8 cellular contexts compared by ENCODE assay signal in genomic region chr15:58066042-58066867, GRCh38. TPM values are rescaled to one million over a fixed set of nuclear protein-coding genes. Genes with fewer than 3 reads are reported as not detected.
DNase-seq lines count a peak whose midpoint lies in the region; ATAC-seq and TF ChIP-seq lines count a peak whose summit lies in the region.

No MANE protein-coding gene starts in this region.

- H3K36me3 ChIP-seq in GM06990 (ENCODE audit: control insufficient read depth, insufficient read depth, low read length): no peaks in the 10 kb centered on the region
- H3K36me3 ChIP-seq in mesodermal cell (ENCODE audit: control insufficient read depth, insufficient read depth, low read length): no peaks in the 10 kb centered on the region

- H3K4me3 ChIP-seq in GM06990 (replicated peaks; ENCODE audit: low read depth, low read length) (no peak overlapping the region), mesodermal cell (ENCODE audit: extremely low read depth, insufficient read depth, low read length, poor library complexity, severe bottlenecking) (peak overlapping the region; percentile 44)

- no peaks in the 10 kb centered on the region for H3K9me3 ChIP-seq in mesodermal cell (ENCODE audit: control insufficient read depth, low read length)

- H3K4me3 Mint-ChIP-seq in activated CD8-positive, alpha-beta T cell treated with anti-CD3 and anti-CD28 coated beads for 36 hours: peak overlapping the region; percentile 11

- DNase-seq in GM06990 (ENCODE audit: extremely low read depth, insufficient read length) (peak; percentile 43), erythroblast (lab: John Stamatoyannopoulos, UW) (peak; percentile 40 to 54), NCI-H1694 treated with DMSO at 0.1 percent for 48 hours (lab: John Stamatoyannopoulos, UW) (no peak)
- DNase-seq in activated CD8-positive, alpha-beta T cell treated with anti-CD3 and anti-CD28 coated beads for 36 hours: peak; percentile 58
- peak; percentile 35 for DNase-seq in stimulated activated CD8-positive, alpha-beta memory T cell treated with anti-CD3 and anti-CD28 coated beads, Interleukin-15, amount 100 ng/mL, for 24 hours (ENCODE audit: low read depth)

- H3K4me1 Mint-ChIP-seq in activated CD8-positive, alpha-beta T cell treated with anti-CD3 and anti-CD28 coated beads for 36 hours (ENCODE audit: low read depth): peaks cover 3% of the 10 kb centered on the region

- H3K27ac Mint-ChIP-seq in activated CD8-positive, alpha-beta T cell treated with anti-CD3 and anti-CD28 coated beads for 36 hours: no peak overlapping the region

- peaks cover 48% of the 10 kb centered on the region for H3K27me3 Mint-ChIP-seq in activated CD8-positive, alpha-beta T cell treated with anti-CD3 and anti-CD28 coated beads for 36 hours

- TF ChIP-seq CTCF in GM06990 (IDR thresholded peaks at IDR 0.05; ENCODE audit: insufficient read depth, low read length, poor library complexity, severe bottlenecking) (peak; percentile 35), LNCAP (IDR thresholded peaks at IDR 0.05) (peak; percentile 95)
- peak; percentile 67 for TF ChIP-seq CTCF in activated CD8-positive, alpha-beta T cell treated with anti-CD3 and anti-CD28 coated beads for 36 hours (IDR thresholded peaks at IDR 0.05)

- ATAC-seq in activated CD8-positive, alpha-beta T cell treated with anti-CD3 and anti-CD28 coated beads for 36 hours: peak; percentile 89
- ATAC-seq in GM19035 (IDR thresholded peaks at IDR 0.05; ENCODE audit: unreplicated experiment): no peak

- TF ChIP-seq POLR2A in erythroblast (IDR thresholded peaks at IDR 0.05; ENCODE audit: low read length): no peak

- WGBS in mesodermal cell (ENCODE audit: insufficient coverage in 2 of 2), 2 experiments: 4 to 6% methylated on average over 37 to 42 of the region's 59 CpGs

- H3K36me3 Mint-ChIP-seq in activated CD8-positive, alpha-beta T cell treated with anti-CD3 and anti-CD28 coated beads for 36 hours (ENCODE audit: low read depth): no peaks in the 10 kb centered on the region

- POLR2A ChIA-PET in activated CD8-positive, alpha-beta T cell treated with anti-CD3 and anti-CD28 coated beads for 36 hours (lab: Charles Lee): no interaction called here

- no peak overlapping the region for H3K27ac ChIP-seq in mesodermal cell (ENCODE audit: low read depth, low read length, severe bottlenecking)

- no peaks in the 10 kb centered on the region for H3K4me1 ChIP-seq in mesodermal cell (ENCODE audit: control insufficient read depth, insufficient read depth, low read length, poor library complexity, severe bottlenecking)

- H3K9me3 Mint-ChIP-seq in activated CD8-positive, alpha-beta T cell treated with anti-CD3 and anti-CD28 coated beads for 36 hours: peaks cover 3% of the 10 kb centered on the region

- H3K27me3 ChIP-seq in GM06990 (replicated peaks; ENCODE audit: control insufficient read depth, insufficient read depth, low read length): no peaks in the 10 kb centered on the region; the same call in 1 of the 2 replicates

- intact Hi-C loops in activated CD8-positive, alpha-beta T cell treated with anti-CD3 and anti-CD28 coated beads for 36 hours (cut with micrococcal nuclease): no loop called here

- CTCF ChIA-PET in activated CD8-positive, alpha-beta T cell treated with anti-CD3 and anti-CD28 coated beads for 36 hours (lab: Charles Lee): interaction anchor here (0.6 to 3.6 kb wide), 26 partner anchors 9 to 1853 kb away, joined by 3 to 19 read pairs (median 4); no protein-coding TSS in a partner anchor

RNA-seq across cellular contexts. Expression of gene ALDH1A2, which starts 0.7 kb away (rescaled TPM):
- 1 to 10 TPM in 1 of 2 experiments, under 1 TPM in 1; 0.47 to 1.4 TPM for total RNA-seq in activated CD8-positive, alpha-beta T cell treated with anti-CD3 and anti-CD28 coated beads for 36 hours
- 3.6 TPM for polyA plus RNA-seq in mesodermal cell (2013, experiment 1 of 2)
- 7.1 TPM for polyA plus RNA-seq in mesodermal cell (2013, experiment 2 of 2)

Comparison
In these comparisons a context has a peak if more than half of its experiments do, and no peak if none do; other contexts are left out.
1. CTCF ChIP-seq: peak in every context shown above with its lines; median percentile 95 in LNCAP; 67 in activated CD8-positive, alpha-beta T cell treated with anti-CD3 and anti-CD28 coated beads for 36 hours; 35 in GM06990.